29 cellular contexts compared by ENCODE assay signal in the genomic region with DNA sequence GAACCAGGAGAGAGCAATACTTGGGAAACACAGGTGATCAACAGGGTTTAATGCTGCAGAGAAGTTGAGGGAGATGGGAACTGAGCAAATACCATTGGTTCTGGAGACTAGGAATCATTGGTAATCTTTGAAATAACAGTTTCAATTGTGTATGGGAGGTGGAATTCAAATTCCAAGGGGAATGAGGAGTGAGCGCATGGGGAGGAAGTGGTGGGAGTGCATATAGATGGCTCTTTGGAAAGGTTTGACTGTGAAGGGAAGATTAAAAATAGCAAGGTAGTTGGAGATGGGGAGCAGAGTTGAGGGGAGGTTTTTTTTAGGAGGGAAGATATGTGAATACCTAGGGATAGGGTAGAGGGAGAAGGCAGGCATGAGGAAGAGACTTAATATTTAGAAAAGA. TPM values are rescaled to one million over a fixed set of nuclear protein-coding genes. Genes with fewer than 3 reads are reported as not detected.
"Had no signal": no experiment of that assay in that cellular context is flagged by ENCODE, and none has a peak within 500 bp of the region (broad histone marks: within the 10 kb centered on the region; RNA-seq: fewer than 3 reads in every experiment).

No MANE protein-coding gene starts in this region.

- H3K4me3 ChIP-seq: stomach, suprapubic skin, testis, thoracic aorta, thyroid gland, tibial artery, tibial nerve, transverse colon, upper lobe of left lung, upper lobe of right lung, uterus, vagina had no signal

- H3K4me1 ChIP-seq: stomach, suprapubic skin, testis, thyroid gland, tibial nerve, upper lobe of left lung, upper lobe of right lung, uterus, vagina had no signal

- H3K9me3 ChIP-seq: stomach, suprapubic skin, testis, thoracic aorta, thyroid gland, transverse colon, upper lobe of left lung, upper lobe of right lung, uterus, vagina had no signal

- ATAC-seq: stimulated activated effector memory CD8-positive, alpha-beta T cell treated with anti-CD3 and anti-CD28 coated beads, Interleukin-12 subunit alpha, Interleukin-12 subunit beta, amount 100 ng/mL, for 72 hours; stimulated activated naive B cell treated with anti-CD40 and anti-IgM and Interleukin-4, amounts not matched to agents 10 μg/mL and 1 μg/mL and 100 μg/mL, for 72 hours; stimulated activated naive CD8-positive, alpha-beta T cell treated with anti-CD3 and anti-CD28 coated beads, Interleukin-15, amount 100 ng/mL, for 72 hours; stimulated activated naive CD8-positive, alpha-beta T cell treated with anti-CD3 and anti-CD28 coated beads, Interleukin-15, Interleukin-2, amounts not matched to agents 100 U/mL and 50 U/mL, for 24 hours; upper lobe of right lung had no signal

- DNase-seq: stimulated activated CD4-positive, alpha-beta T cell treated with anti-CD3 and anti-CD28 coated beads, Interleukin-2, amount 100 ng/mL, for 48 hours; stimulated activated CD4-positive, alpha-beta T cell treated with anti-CD3 and anti-CD28 coated beads, Interleukin-4, amount 100 ng/mL, for 1 hour; stimulated activated CD4-positive, alpha-beta T cell treated with anti-CD3 and anti-CD28 coated beads, Interleukin-4, amount 100 ng/mL, for 24 hours; stimulated activated CD4-positive, alpha-beta T cell treated with anti-CD3 and anti-CD28 coated beads, Interleukin-4, amount 100 ng/mL, for 4 hours; stimulated activated CD8-positive, alpha-beta memory T cell treated with anti-CD3 and anti-CD28 coated beads, Interleukin-4, amount 100 ng/mL, for 48 hours; stimulated activated naive B cell treated with anti-CD40 and anti-IgM and Interleukin-4, amounts not matched to agents 10 μg/mL and 1 μg/mL and 100 μg/mL, for 72 hours; stimulated activated naive CD4-positive, alpha-beta T cell; stimulated activated naive CD4-positive, alpha-beta T cell treated with Interleukin-2 at 50 U/mL for 16 hours; stimulated activated naive CD8-positive, alpha-beta T cell treated with anti-CD3 and anti-CD28 coated beads, Interleukin-15, amount 100 ng/mL, for 72 hours; stimulated activated naive CD8-positive, alpha-beta T cell treated with anti-CD3 and anti-CD28 coated beads, Interleukin-15, Interleukin-2, amounts not matched to agents 100 U/mL and 50 U/mL, for 24 hours; stomach; substantia nigra; testis; thyroid gland; tibial artery; transverse colon; trophoblast cell; upper lobe of left lung; upper lobe of right lung; uterus had no signal

- H3K27me3 ChIP-seq: testis, thyroid gland, tibial artery, tibial nerve, transverse colon, upper lobe of left lung, upper lobe of right lung, uterus, vagina had no signal

- H3K27ac ChIP-seq: stomach, suprapubic skin, testis, thyroid gland, tibial artery, tibial nerve, transverse colon, upper lobe of left lung, upper lobe of right lung, uterus, vagina had no signal

- H3K36me3 ChIP-seq: stomach, suprapubic skin, thoracic aorta, thyroid gland, tibial artery, tibial nerve, transverse colon, upper lobe of left lung, upper lobe of right lung, uterus, vagina had no signal

RNA-seq across cellular contexts. Expression of a gene that starts 51.1 kb away (rescaled TPM):
- total RNA-seq: subcutaneous adipose tissue, temporal lobe, thoracic aorta, tibial nerve, upper lobe of left lung, upper lobe of right lung, ureter, urinary bladder, uterus, vagina had no signal
